In the genomic region with DNA sequence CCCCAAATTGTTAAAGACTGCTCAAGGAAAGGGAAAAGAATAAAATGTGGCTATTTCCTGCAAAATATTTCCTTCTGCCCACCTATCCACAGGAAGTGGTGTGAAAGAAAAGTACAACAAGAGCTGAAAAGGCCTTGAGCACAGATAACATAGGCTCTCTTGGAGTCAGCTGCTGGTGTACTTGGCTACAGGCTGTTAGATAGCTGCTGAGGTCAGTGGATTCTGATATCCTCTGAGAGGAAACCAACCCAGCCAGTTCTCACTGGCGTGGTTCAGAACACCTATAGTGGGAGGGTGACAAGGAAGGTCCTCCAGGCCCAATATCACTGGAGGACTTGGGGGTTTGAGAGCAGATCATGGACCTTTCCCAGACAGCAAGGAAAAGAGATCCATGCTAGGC, we compare ENCODE assay signal across 22 cellular contexts.
"Had no signal": no experiment of that assay in that cellular context is flagged by ENCODE, and none has a peak within 500 bp of the region (broad histone marks: within the 10 kb centered on the region; RNA-seq: fewer than 3 reads in every experiment).

No MANE protein-coding gene starts in this region.

- ATAC-seq: activated CD4-positive, alpha-beta T cell treated with anti-CD3 and anti-CD28 coated beads for 36 hours; effector memory CD8-positive, alpha-beta T cell; lower lobe of right lung; naive thymus-derived CD4-positive, alpha-beta T cell; stimulated activated effector memory CD8-positive, alpha-beta T cell treated with anti-CD3 and anti-CD28 coated beads, Interleukin-12 subunit alpha, Interleukin-12 subunit beta, amount 100 ng/mL, for 72 hours; T-helper 17 cell had no signal

- H3K4me1 Mint-ChIP-seq: activated B cell treated with CpG ODN at 0.5 μM for 24 hours; activated CD4-positive, alpha-beta T cell treated with anti-CD3 and anti-CD28 coated beads for 36 hours; activated naive CD8-positive, alpha-beta T cell treated with anti-CD3 and anti-CD28 coated beads for 36 hours; naive thymus-derived CD4-positive, alpha-beta T cell; stimulated activated effector memory CD8-positive, alpha-beta T cell treated with anti-CD3 and anti-CD28 coated beads, Interleukin-12 subunit alpha, Interleukin-12 subunit beta, amount 100 ng/mL, for 72 hours; T-helper 17 cell had no signal

- H3K27me3 ChIP-seq: esophagus muscularis mucosa, vagina had no signal

- H3K9me3 Mint-ChIP-seq: activated B cell treated with CpG ODN at 0.5 μM for 24 hours; activated naive CD8-positive, alpha-beta T cell treated with anti-CD3 and anti-CD28 coated beads for 36 hours; effector memory CD8-positive, alpha-beta T cell; neural crest cell; stimulated activated effector memory CD8-positive, alpha-beta T cell treated with anti-CD3 and anti-CD28 coated beads, Interleukin-12 subunit alpha, Interleukin-12 subunit beta, amount 100 ng/mL, for 72 hours; type B pancreatic cell had no signal

- H3K36me3 ChIP-seq: esophagus muscularis mucosa, lower lobe of right lung, prostate gland, vagina had no signal

- H3K36me3 Mint-ChIP-seq: activated naive CD8-positive, alpha-beta T cell treated with anti-CD3 and anti-CD28 coated beads for 36 hours; naive thymus-derived CD4-positive, alpha-beta T cell; stimulated activated effector memory CD8-positive, alpha-beta T cell treated with anti-CD3 and anti-CD28 coated beads, Interleukin-12 subunit alpha, Interleukin-12 subunit beta, amount 100 ng/mL, for 72 hours; type B pancreatic cell had no signal

- H3K4me3 Mint-ChIP-seq: activated B cell treated with CpG ODN at 0.5 μM for 24 hours; activated CD4-positive, alpha-beta T cell treated with anti-CD3 and anti-CD28 coated beads for 36 hours; activated naive CD8-positive, alpha-beta T cell treated with anti-CD3 and anti-CD28 coated beads for 36 hours; dendritic cell treated with granulocyte-macrophage colony-stimulating factor and Interleukin-4, amounts not matched to agents 40 ng/mL and 50 ng/mL, for 4 days; effector memory CD8-positive, alpha-beta T cell; naive thymus-derived CD4-positive, alpha-beta T cell; neural crest cell; stimulated activated effector memory CD8-positive, alpha-beta T cell treated with anti-CD3 and anti-CD28 coated beads, Interleukin-12 subunit alpha, Interleukin-12 subunit beta, amount 100 ng/mL, for 72 hours; T-helper 17 cell; type B pancreatic cell had no signal

- H3K27me3 Mint-ChIP-seq: dendritic cell treated with granulocyte-macrophage colony-stimulating factor and Interleukin-4, amounts not matched to agents 40 ng/mL and 50 ng/mL, for 4 days; type B pancreatic cell had no signal

- H3K4me3 ChIP-seq: esophagus muscularis mucosa, lower lobe of right lung, prostate gland, vagina had no signal

- H3K4me1 ChIP-seq: lower lobe of right lung, prostate gland, vagina had no signal

- H3K27ac Mint-ChIP-seq: activated B cell treated with CpG ODN at 0.5 μM for 24 hours; activated CD4-positive, alpha-beta T cell treated with anti-CD3 and anti-CD28 coated beads for 36 hours; activated naive CD8-positive, alpha-beta T cell treated with anti-CD3 and anti-CD28 coated beads for 36 hours; dendritic cell treated with granulocyte-macrophage colony-stimulating factor and Interleukin-4, amounts not matched to agents 40 ng/mL and 50 ng/mL, for 4 days; effector memory CD8-positive, alpha-beta T cell; naive thymus-derived CD4-positive, alpha-beta T cell; stimulated activated effector memory CD8-positive, alpha-beta T cell treated with anti-CD3 and anti-CD28 coated beads, Interleukin-12 subunit alpha, Interleukin-12 subunit beta, amount 100 ng/mL, for 72 hours; T-helper 17 cell; type B pancreatic cell had no signal

- H3K9me3 ChIP-seq: esophagus muscularis mucosa, lower lobe of right lung, prostate gland, vagina had no signal

- DNase-seq: activated B cell treated with CpG ODN at 0.5 μM for 24 hours; activated CD4-positive, alpha-beta T cell treated with anti-CD3 and anti-CD28 coated beads for 36 hours; activated CD4-positive, alpha-beta T cell treated with anti-CD3 and anti-CD28 coated beads, Interleukin-2, amount 50 U/mL, for 48 hours; activated CD8-positive, alpha-beta memory T cell treated with anti-CD3 and anti-CD28 coated beads, Interleukin-2, amount 50 U/mL, for 48 hours; activated naive CD4-positive, alpha-beta T cell treated with Interleukin-2 at 50 U/mL for 16 hours; activated naive CD8-positive, alpha-beta T cell treated with anti-CD3 and anti-CD28 coated beads for 36 hours; activated T-cell treated with anti-CD3 and anti-CD28 coated beads, Interleukin-2, amount 50 U/mL, for 48 hours; amygdala; effector memory CD8-positive, alpha-beta T cell; glutamatergic neuron; hypothalamus; lower lobe of right lung; naive thymus-derived CD4-positive, alpha-beta T cell; stimulated activated CD4-positive, alpha-beta T cell treated with anti-CD3 and anti-CD28 coated beads, Interleukin-2, amount 100 ng/mL, for 24 hours; T-helper 17 cell had no signal

- H3K27ac ChIP-seq: esophagus muscularis mucosa, lower lobe of right lung, prostate gland, vagina had no signal
